ENCODE assay signal across 15 cellular contexts in genomic region chr11:121634889-121635288, GRCh38.
A peak's percentile ranks its signal among the peaks of the same experiment; 100 is the strongest.
DNase-seq lines count a peak whose midpoint lies in the region; ATAC-seq and TF ChIP-seq lines count a peak whose summit lies in the region.
"Had no signal": no experiment of that assay in that cellular context is flagged by ENCODE, and none has a peak within 500 bp of the region (broad histone marks: within the 10 kb centered on the region; RNA-seq: fewer than 3 reads in every experiment).

No MANE protein-coding gene starts in this region.

- peaks cover 3% of the 10 kb centered on the region for H3K27me3 Mint-ChIP-seq in endodermal cell (ENCODE audit: insufficient read depth)

- POLR2A ChIA-PET in HEK293T (lab: Yijun Ruan, JAX) = interaction anchor here (0.5 kb wide), 1 partner anchor 1398 kb away, joined by 3 read pairs; no protein-coding TSS in a partner anchor

- H3K27ac Mint-ChIP-seq in endodermal cell = no peak overlapping the region

- peaks cover 8% of the 10 kb centered on the region for H3K36me3 Mint-ChIP-seq in endodermal cell (ENCODE audit: low read depth)

- peak; percentile 90 for DNase-seq in ELR (ENCODE audit: low read depth)
- peak; percentile 16 for DNase-seq in NCI-H69 (lab: John Stamatoyannopoulos, UW)
- peak; percentile 28 for DNase-seq in endodermal cell
- no peak for DNase-seq in sigmoid colon
- DNase-seq in HEK293T (ENCODE audit: extremely low spot score) = no peak
- DNase-seq: activated CD4-positive, alpha-beta T cell treated with anti-CD3 and anti-CD28 coated beads for 48 hours; activated gamma-delta T cell; DMS153; KG1; NCI-H510A had no signal

- no peak overlapping the region for H3K9ac ChIP-seq in endodermal cell (ENCODE audit: extremely low read depth, low read length, poor library complexity, severe bottlenecking)

- no peaks in the 10 kb centered on the region for H3K9me3 ChIP-seq in endodermal cell (ENCODE audit: control insufficient read depth, low read length)
- H3K9me3 ChIP-seq in neutrophil = no peaks in the 10 kb centered on the region
- no peaks in the 10 kb centered on the region for H3K9me3 ChIP-seq in sigmoid colon
- H3K9me3 ChIP-seq: vagina had no signal

- no peak overlapping the region for H3K4me3 ChIP-seq in endodermal cell (ENCODE audit: low read length)
- no peak overlapping the region for H3K4me3 ChIP-seq in neutrophil (ENCODE audit: low read depth in 1 of 2, low read length in 1 of 2)
- H3K4me3 ChIP-seq in sigmoid colon = no peak overlapping the region
- H3K4me3 ChIP-seq: coronary artery, vagina had no signal

- peaks cover 36% of the 10 kb centered on the region for H3K4me1 Mint-ChIP-seq in endodermal cell

- H3K4me3 Mint-ChIP-seq in endodermal cell = no peak overlapping the region

- intact Hi-C loops in sigmoid colon (cut with DNase I) = no loop called here

- H3K9me3 Mint-ChIP-seq in endodermal cell = no peaks in the 10 kb centered on the region

- TF ChIP-seq EP300 in sigmoid colon (IDR thresholded peaks at IDR 0.05) = no peak

- TF ChIP-seq CTCF in endodermal cell (conservative IDR thresholded peaks at IDR 0.05) (no peak), neutrophil (IDR thresholded peaks at IDR 0.05) (no peak), sigmoid colon (IDR thresholded peaks at IDR 0.05) (no peak)

- TF ChIP-seq POLR2A in sigmoid colon (IDR thresholded peaks at IDR 0.05) = no peak

- CTCF ChIA-PET in HEK293T (lab: Yijun Ruan, JAX) = no interaction called here

- ATAC-seq in GM19351 (IDR thresholded peaks at IDR 0.05; ENCODE audit: unreplicated experiment) (no peak), HG02840 (IDR thresholded peaks at IDR 0.05; ENCODE audit: low FRiP score, unreplicated experiment) (no peak)

- H3K36me3 ChIP-seq in endodermal cell (ENCODE audit: control insufficient read depth, insufficient read depth, low read length) (no peaks in the 10 kb centered on the region), neutrophil (peaks cover 52% of the 10 kb centered on the region), sigmoid colon (no peaks in the 10 kb centered on the region)
- H3K36me3 ChIP-seq: vagina had no signal

- H3K27ac ChIP-seq in endodermal cell (ENCODE audit: low read depth, low read length) (no peak overlapping the region), neutrophil (peak overlapping the region; percentile 31), sigmoid colon (no peak overlapping the region)
- H3K27ac ChIP-seq: coronary artery, vagina had no signal

- H3K27me3 ChIP-seq in endodermal cell (ENCODE audit: control insufficient read depth, insufficient read depth, low read length, poor library complexity, severe bottlenecking) (no peaks in the 10 kb centered on the region), neutrophil (no peaks in the 10 kb centered on the region), sigmoid colon (no peaks in the 10 kb centered on the region)
- H3K27me3 ChIP-seq: vagina had no signal

- WGBS in endodermal cell (ENCODE audit: insufficient coverage in 1 of 2, insufficient read length in 1 of 2), 2 experiments = 88 to 100% methylated on average over 6 to 7 of the region's 7 CpGs
- 77 to 78% methylated on average over 7 of the region's 7 CpGs for WGBS in sigmoid colon, 2 donors

- H3K4me1 ChIP-seq in endodermal cell (ENCODE audit: control insufficient read depth, insufficient read depth, low read length) (peaks cover 11% of the 10 kb centered on the region), neutrophil (ENCODE audit: control insufficient read depth in 1 of 2, insufficient read depth in 1 of 2, low read depth in 1 of 2, low read length in 1 of 2) (no peaks in the 10 kb centered on the region), sigmoid colon (no peaks in the 10 kb centered on the region)
- H3K4me1 ChIP-seq: vagina had no signal

TF ChIP-seq in HEK293T, 16 proteins besides CTCF, POLR2A, EP300 and RAD21:
- TF ChIP-seq SUZ12 (IDR thresholded peaks at IDR 0.05) (no peak), ARNT (IDR thresholded peaks at IDR 0.05) (no peak), PKNOX1 (IDR thresholded peaks at IDR 0.05) (no peak), ZNF384 (IDR thresholded peaks at IDR 0.05) (no peak), SP1 (IDR thresholded peaks at IDR 0.05) (no peak), HDGF (IDR thresholded peaks at IDR 0.05; ENCODE audit: borderline replicate concordance) (no peak), TARDBP (IDR thresholded peaks at IDR 0.05) (no peak), L3MBTL2 (conservative IDR thresholded peaks at IDR 0.05) (no peak), FOXK2 (IDR thresholded peaks at IDR 0.05) (no peak), CTBP1 (IDR thresholded peaks at IDR 0.05; ENCODE audit: borderline replicate concordance) (no peak), ELF4 (IDR thresholded peaks at IDR 0.05) (no peak), LEF1 (IDR thresholded peaks at IDR 0.05; ENCODE audit: borderline replicate concordance) (no peak), FOXM1 (IDR thresholded peaks at IDR 0.05; ENCODE audit: borderline replicate concordance) (no peak), NFRKB (IDR thresholded peaks at IDR 0.05) (no peak), FOXA1 (IDR thresholded peaks at IDR 0.05) (no peak), BHLHE40 (IDR thresholded peaks at IDR 0.05; ENCODE audit: borderline replicate concordance) (no peak)
TF ChIP-seq in HEK293T: peak in this region for 0.

Comparison
In these comparisons a context has a peak if more than half of its experiments do, and no peak if none do; other contexts are left out.
1. DNase-seq: peak in ELR (single experiment), NCI-H69 (single experiment) and endodermal cell (single experiment); none in sigmoid colon (single experiment) and HEK293T (single experiment).